8 cellular contexts compared by ENCODE assay signal in genomic region chr1:16367258-16367967, GRCh38. TPM values are rescaled to one million over a fixed set of nuclear protein-coding genes. Genes with fewer than 3 reads are reported as not detected.
DNase-seq lines count a peak whose midpoint lies in the region; ATAC-seq lines count a peak whose summit lies in the region.

No MANE protein-coding gene starts in this region.

- ATAC-seq in GM21360 (IDR thresholded peaks at IDR 0.05; ENCODE audit: unreplicated experiment): peak; percentile 56

- peak; percentile 74 for DNase-seq in DMS 273 treated with DMSO at 0.1 percent for 48 hours (lab: John Stamatoyannopoulos, UW)
- peak in 67 of 76 experiments; percentile 13 to 89 (median 69) for DNase-seq in HUDEP-2 (lab: John Stamatoyannopoulos, UW; ENCODE audit: unreplicated experiment in 76 of 76)
- peak; percentile 89 for DNase-seq in RPMI7951 (ENCODE audit: low read depth)
- DNase-seq in activated gamma-delta T cell treated with Interleukin-2 at 50 U/mL for 16 hours: peak; percentile 71
- DNase-seq in foreskin melanocyte: peak; percentile 87
- peak; percentile 35 for DNase-seq in non-pigmented ciliary epithelial cell (ENCODE audit: low read depth)
- DNase-seq in superior temporal gyrus (ENCODE audit: extremely low spot score): peak; percentile 90

RNA-seq across cellular contexts. Expression of gene SZRD1, which starts 0.4 kb away (rescaled TPM):
- total RNA-seq in RPMI7951 (2014; rRNA removed; shearing (Covaris generic)): 77.1 and 91.3 TPM in 2 replicates

RNA-seq across cellular contexts. Expression of gene FBXO42, which starts 15.1 kb away (rescaled TPM):
- total RNA-seq in RPMI7951 (2014; rRNA removed; shearing (Covaris generic)): 14.6 and 21.3 TPM in 2 replicates

Comparison
In these comparisons a context has a peak if more than half of its experiments do, and no peak if none do; other contexts are left out.
1. Peak in every context shown above with its lines: DNase-seq and ATAC-seq.
2. DNase-seq: peak in every context shown above with its lines; median percentile 90 in superior temporal gyrus; 89 in RPMI7951; 87 in foreskin melanocyte; 74 in DMS 273 treated with DMSO at 0.1 percent for 48 hours; 71 in activated gamma-delta T cell treated with Interleukin-2 at 50 U/mL for 16 hours; 69 in HUDEP-2; 35 in non-pigmented ciliary epithelial cell.